In the genomic region with DNA sequence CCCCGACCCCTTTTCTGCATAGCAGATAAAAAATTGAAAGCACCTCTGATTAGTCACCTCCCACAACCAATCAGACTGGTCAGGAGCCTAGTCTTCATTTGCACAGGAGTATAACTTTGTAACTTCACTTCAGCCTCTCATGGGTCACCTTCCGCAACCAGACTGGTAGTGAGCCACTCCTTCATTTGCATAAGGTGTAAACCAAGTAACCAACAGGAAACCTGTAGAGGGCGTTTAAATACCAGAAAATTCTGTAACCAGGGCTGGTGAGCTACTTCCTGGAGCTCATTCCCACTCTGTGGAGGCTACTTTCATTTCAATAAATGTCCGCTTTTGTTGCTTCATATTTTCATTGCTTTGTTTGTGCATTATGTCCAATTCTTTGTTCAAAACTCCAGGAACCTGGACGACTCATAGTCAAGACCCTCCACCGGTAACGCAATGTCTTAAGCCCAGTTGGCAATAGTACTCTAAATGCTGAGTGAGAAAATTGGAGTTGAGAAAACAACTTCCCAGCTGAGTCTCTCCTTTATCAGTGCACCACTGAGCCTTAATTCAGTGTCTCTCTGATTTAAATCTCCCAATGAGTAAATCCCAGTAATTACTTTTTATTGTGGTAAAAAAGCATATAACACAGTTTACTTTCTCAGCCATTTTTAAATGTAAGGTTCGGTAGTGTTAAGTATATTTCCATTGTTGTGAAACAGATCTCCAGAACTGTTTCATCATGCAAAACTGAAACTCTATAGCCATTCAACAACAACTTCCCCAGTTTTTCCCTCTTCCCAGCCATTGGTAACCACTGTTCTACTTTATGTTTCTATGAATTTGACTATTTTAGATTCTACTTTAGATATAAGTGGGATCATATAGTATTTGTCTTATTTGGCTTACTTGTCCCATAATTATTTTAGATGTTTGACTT, we compare ENCODE assay signal across 11 cellular contexts.
DNase-seq lines count a peak whose midpoint lies in the region; ATAC-seq, FAIRE-seq and TF ChIP-seq lines count a peak whose summit lies in the region.
"Had no signal": no experiment of that assay in that cellular context is flagged by ENCODE, and none has a peak within 500 bp of the region (broad histone marks: within the 10 kb centered on the region; RNA-seq: fewer than 3 reads in every experiment).

No MANE protein-coding gene starts in this region.

- no peak for FAIRE-seq in D721Med (lab: Jason Lieb, UNC)

- intact Hi-C loops in cardiac septum (cut with DNase I), result no loop called here

- in situ Hi-C loops in GM13977 (cut with MboI; ENCODE audit: low pct_unique_long_range_greater_than_20kb, low sequenced_read_pairs, unreplicated experiment), result no loop called here

- DNase-seq in D721Med (ENCODE audit: insufficient read length, low spot score) (no peak), HEK293T (ENCODE audit: extremely low spot score) (peak; percentile 10), RPMI7951 (ENCODE audit: low read depth) (peak; percentile 16), iPS DF 4.7 (ENCODE audit: extremely low read depth, low spot score) (peak; percentile 14), hippocampal formation (lab: John Stamatoyannopoulos, UW) (no peak), GM13977 (ENCODE audit: low spot score) (no peak), cardiac septum (ENCODE audit: low spot score) (no peak)
- DNase-seq: activated gamma-delta T cell treated with Interleukin-2 at 50 U/mL for 16 hours, KG1 had no signal

- no peak for ATAC-seq in HG03469 (IDR thresholded peaks at IDR 0.05; ENCODE audit: unreplicated experiment)
- ATAC-seq: natural killer cell treated with Interleukin-12 subunit alpha and Interleukin-12 subunit beta and Interleukin-15 and Interleukin-18, amount 100 ng/mL, for 72 hours had no signal

- peak; percentile 10 for TF ChIP-seq CTCF in D721Med (IDR thresholded peaks at IDR 0.05; ENCODE audit: insufficient read depth, missing control alignments)
- no peak for TF ChIP-seq CTCF in GM13977 (IDR thresholded peaks at IDR 0.05; ENCODE audit: extremely low read depth, insufficient read depth, missing control alignments)

- CTCF ChIA-PET in HEK293T (lab: Yijun Ruan, JAX), result no interaction called here

- POLR2A ChIA-PET in HEK293T (lab: Yijun Ruan, JAX), result no interaction called here

TF ChIP-seq in HEK293T, 16 proteins besides CTCF, POLR2A, EP300 and RAD21:
- TF ChIP-seq FOXK2 (IDR thresholded peaks at IDR 0.05) (no peak), CTBP1 (IDR thresholded peaks at IDR 0.05; ENCODE audit: borderline replicate concordance) (no peak), TARDBP (IDR thresholded peaks at IDR 0.05) (no peak), ZNF384 (IDR thresholded peaks at IDR 0.05) (no peak), NFRKB (IDR thresholded peaks at IDR 0.05) (no peak), LEF1 (IDR thresholded peaks at IDR 0.05; ENCODE audit: borderline replicate concordance) (no peak), FOXA1 (IDR thresholded peaks at IDR 0.05) (no peak), HDGF (IDR thresholded peaks at IDR 0.05; ENCODE audit: borderline replicate concordance) (no peak), SP1 (IDR thresholded peaks at IDR 0.05) (no peak), ARNT (IDR thresholded peaks at IDR 0.05) (no peak), L3MBTL2 (conservative IDR thresholded peaks at IDR 0.05) (no peak), ELF4 (IDR thresholded peaks at IDR 0.05) (no peak), SUZ12 (IDR thresholded peaks at IDR 0.05) (no peak), BHLHE40 (IDR thresholded peaks at IDR 0.05; ENCODE audit: borderline replicate concordance) (no peak), FOXM1 (IDR thresholded peaks at IDR 0.05; ENCODE audit: borderline replicate concordance) (no peak)
- TF ChIP-seq, protein P1, sequence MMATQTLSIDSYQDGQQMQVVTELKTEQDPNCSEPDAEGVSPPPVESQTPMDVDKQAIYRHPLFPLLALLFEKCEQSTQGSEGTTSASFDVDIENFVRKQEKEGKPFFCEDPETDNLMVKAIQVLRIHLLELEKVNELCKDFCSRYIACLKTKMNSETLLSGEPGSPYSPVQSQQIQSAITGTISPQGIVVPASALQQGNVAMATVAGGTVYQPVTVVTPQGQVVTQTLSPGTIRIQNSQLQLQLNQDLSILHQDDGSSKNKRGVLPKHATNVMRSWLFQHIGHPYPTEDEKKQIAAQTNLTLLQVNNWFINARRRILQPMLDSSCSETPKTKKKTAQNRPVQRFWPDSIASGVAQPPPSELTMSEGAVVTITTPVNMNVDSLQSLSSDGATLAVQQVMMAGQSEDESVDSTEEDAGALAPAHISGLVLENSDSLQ (IDR thresholded peaks at IDR 0.05), result no peak
TF ChIP-seq in HEK293T: peak in this region for 0.

Comparison
In these comparisons a context has a peak if more than half of its experiments do, and no peak if none do; other contexts are left out.
1. DNase-seq: peak in HEK293T (single experiment), RPMI7951 (single experiment) and iPS DF 4.7 (single experiment); none in D721Med (single experiment), hippocampal formation (0 of 2), GM13977 (single experiment) and cardiac septum (single experiment).